ENCODE assay signal across 1 cellular context in genomic region chr5:14148890-14149671, GRCh38.
TF ChIP-seq lines count a peak whose summit lies in the region.

No MANE protein-coding gene starts in this region.

TF ChIP-seq in HepG2, 621 proteins besides CTCF, POLR2A, EP300 and RAD21 (continued from another document and continues in another):
- no peak for TF ChIP-seq MNT (IDR thresholded peaks at IDR 0.05)
- TF ChIP-seq DRAP1 (CRISPR knock-in tag; IDR thresholded peaks at IDR 0.05), result no peak
- TF ChIP-seq ZNF646 (CRISPR knock-in tag; IDR thresholded peaks at IDR 0.05), result no peak
- TF ChIP-seq ZNF513 (CRISPR knock-in tag; conservative IDR thresholded peaks at IDR 0.05), result no peak
- no peak for TF ChIP-seq ZNF451 (CRISPR knock-in tag; IDR thresholded peaks at IDR 0.05)
- TF ChIP-seq HOXA3 (CRISPR knock-in tag; IDR thresholded peaks at IDR 0.05), result peak; percentile 13; the same call in 1 of the 2 replicates
- TF ChIP-seq MEIS2 (CRISPR knock-in tag; IDR thresholded peaks at IDR 0.05), result no peak
- TF ChIP-seq ZNF230 (CRISPR knock-in tag; IDR thresholded peaks at IDR 0.05), result no peak
- no peak for TF ChIP-seq SCMH1 (CRISPR knock-in tag; IDR thresholded peaks at IDR 0.05; ENCODE audit: borderline replicate concordance)
- TF ChIP-seq ZNF512B (CRISPR knock-in tag; IDR thresholded peaks at IDR 0.05; ENCODE audit: borderline replicate concordance), result 0 out of 2 replicates have a peak, but pooled peaks have one; percentile 38
- TF ChIP-seq TAF1 (CRISPR knock-in tag; IDR thresholded peaks at IDR 0.05), result no peak
- peak; percentile 56 for TF ChIP-seq GATAD2A (CRISPR knock-in tag; IDR thresholded peaks at IDR 0.05)
- TF ChIP-seq PAWR (CRISPR knock-in tag; IDR thresholded peaks at IDR 0.05; ENCODE audit: borderline replicate concordance), result no peak
- peak; percentile 40; the same call in 1 of the 2 replicates for TF ChIP-seq SP5 (CRISPR knock-in tag; IDR thresholded peaks at IDR 0.05; ENCODE audit: borderline replicate concordance, low read depth)
- peak; percentile 34; the same call in 1 of the 2 replicates for TF ChIP-seq ZNF609 (CRISPR knock-in tag; IDR thresholded peaks at IDR 0.05; ENCODE audit: borderline replicate concordance)
- no peak for TF ChIP-seq MED13 (CRISPR knock-in tag; IDR thresholded peaks at IDR 0.05)
- 0 out of 2 replicates have a peak, but pooled peaks have one; percentile 21 for TF ChIP-seq ZNF430 (CRISPR knock-in tag; IDR thresholded peaks at IDR 0.05)
- TF ChIP-seq FIP1L1 (IDR thresholded peaks at IDR 0.05; ENCODE audit: borderline replicate concordance, insufficient read depth, low read depth, low read length), result no peak
- no peak for TF ChIP-seq ZBTB49 (CRISPR knock-in tag; IDR thresholded peaks at IDR 0.05; ENCODE audit: borderline replicate concordance)
- peak; percentile 10; the same call in 1 of the 2 replicates for TF ChIP-seq THAP11 (CRISPR knock-in tag; IDR thresholded peaks at IDR 0.05)
- TF ChIP-seq ZNF574 (CRISPR knock-in tag; IDR thresholded peaks at IDR 0.05), result peak; percentile 79
- TF ChIP-seq ELF3 (CRISPR knock-in tag; IDR thresholded peaks at IDR 0.05), result 0 out of 2 replicates have a peak, but pooled peaks have one; percentile 8
- TF ChIP-seq SNAPC2 (CRISPR knock-in tag; IDR thresholded peaks at IDR 0.05), result peak; percentile 46; the same call in 1 of the 2 replicates
- peak; percentile 35 for TF ChIP-seq MAFF (IDR thresholded peaks at IDR 0.05; ENCODE audit: low read depth, low read length)
- TF ChIP-seq NCOA2 (CRISPR knock-in tag; IDR thresholded peaks at IDR 0.05), result peak; percentile 63; the same call in 1 of the 2 replicates
- peak; percentile 48; the same call in 1 of the 2 replicates for TF ChIP-seq ZNF788 (CRISPR knock-in tag; IDR thresholded peaks at IDR 0.05; ENCODE audit: borderline replicate concordance)
- peak; percentile 53; the same call in 1 of the 2 replicates for TF ChIP-seq ZNF143 (CRISPR knock-in tag; IDR thresholded peaks at IDR 0.05)
- TF ChIP-seq HMG20A (CRISPR knock-in tag; IDR thresholded peaks at IDR 0.05; ENCODE audit: borderline replicate concordance), result no peak
- peak; percentile 59; the same call in 1 of the 2 replicates for TF ChIP-seq KDM5B (CRISPR knock-in tag; IDR thresholded peaks at IDR 0.05; ENCODE audit: borderline replicate concordance)
